1 cellular context compared by ENCODE assay signal in genomic region chr4:1310796-1311715, GRCh38.
TF ChIP-seq lines count a peak whose summit lies in the region.

No MANE protein-coding gene starts in this region.

TF ChIP-seq in H1, 55 proteins besides CTCF, POLR2A, EP300 and RAD21 (continued from another document):
- TF ChIP-seq HDAC2 (IDR thresholded peaks at IDR 0.05; ENCODE audit: borderline replicate concordance in 1 of 2, low read depth in 2 of 2, low read length in 2 of 2) (no peak), ATF2 (IDR thresholded peaks at IDR 0.05; ENCODE audit: low read length) (no peak), EGR1 (IDR thresholded peaks at IDR 0.05; ENCODE audit: borderline replicate concordance, low read depth, low read length) (no peak), NANOG (IDR thresholded peaks at IDR 0.05; ENCODE audit: insufficient read depth, low read depth, low read length, poor library complexity, severe bottlenecking) (no peak), RFX5 (IDR thresholded peaks at IDR 0.05; ENCODE audit: borderline replicate concordance, low read depth, low read length) (no peak), USF2 (IDR thresholded peaks at IDR 0.05; ENCODE audit: low read length) (no peak), GABPA (IDR thresholded peaks at IDR 0.05; ENCODE audit: borderline replicate concordance, insufficient read depth, low read length) (no peak)
